ENCODE assay signal across 2 cellular contexts in the genomic region with DNA sequence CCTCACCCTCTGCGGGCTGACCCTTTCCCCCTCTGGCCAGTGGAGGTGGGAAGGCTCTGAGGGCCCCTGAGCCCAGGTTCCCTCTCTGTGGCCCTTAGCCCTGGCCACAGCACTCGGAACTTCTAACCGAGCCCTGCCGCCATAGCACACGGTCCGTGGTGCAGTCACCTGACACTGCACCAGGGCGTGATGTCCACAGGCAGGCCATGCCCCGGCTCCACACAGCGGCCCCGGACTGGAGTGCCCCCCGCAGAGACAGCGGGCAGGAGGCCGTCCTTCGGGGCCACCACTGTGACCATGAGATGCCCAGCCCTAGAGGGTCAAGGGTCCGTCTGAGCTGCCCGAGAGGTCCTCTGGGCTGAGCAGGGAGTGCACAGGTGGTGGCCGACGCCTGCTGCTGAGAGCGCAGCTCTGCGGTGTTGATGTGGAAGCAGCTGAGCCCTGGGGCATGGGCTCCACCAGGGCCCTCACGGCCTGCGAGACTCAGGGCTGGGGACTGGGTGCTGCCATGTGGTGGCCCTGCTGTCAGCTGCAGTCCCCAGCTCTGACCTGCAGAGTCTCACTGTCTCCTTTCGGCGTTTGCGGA.
TF ChIP-seq lines count a peak whose summit lies in the region.

No MANE protein-coding gene starts in this region.

TF ChIP-seq in A549, 52 proteins besides CTCF, POLR2A, EP300 and RAD21 (continued from another document):
- TF ChIP-seq, protein P1, sequence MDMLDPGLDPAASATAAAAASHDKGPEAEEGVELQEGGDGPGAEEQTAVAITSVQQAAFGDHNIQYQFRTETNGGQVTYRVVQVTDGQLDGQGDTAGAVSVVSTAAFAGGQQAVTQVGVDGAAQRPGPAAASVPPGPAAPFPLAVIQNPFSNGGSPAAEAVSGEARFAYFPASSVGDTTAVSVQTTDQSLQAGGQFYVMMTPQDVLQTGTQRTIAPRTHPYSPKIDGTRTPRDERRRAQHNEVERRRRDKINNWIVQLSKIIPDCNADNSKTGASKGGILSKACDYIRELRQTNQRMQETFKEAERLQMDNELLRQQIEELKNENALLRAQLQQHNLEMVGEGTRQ (IDR thresholded peaks at IDR 0.05), result no peak
- TF ChIP-seq EHF (CRISPR knock-in tag; IDR thresholded peaks at IDR 0.05) (no peak), FOXS1 (CRISPR knock-in tag; IDR thresholded peaks at IDR 0.05) (no peak), RNF2 (IDR thresholded peaks at IDR 0.05; ENCODE audit: borderline replicate concordance, low read depth) (no peak)
- TF ChIP-seq, protein P2, sequence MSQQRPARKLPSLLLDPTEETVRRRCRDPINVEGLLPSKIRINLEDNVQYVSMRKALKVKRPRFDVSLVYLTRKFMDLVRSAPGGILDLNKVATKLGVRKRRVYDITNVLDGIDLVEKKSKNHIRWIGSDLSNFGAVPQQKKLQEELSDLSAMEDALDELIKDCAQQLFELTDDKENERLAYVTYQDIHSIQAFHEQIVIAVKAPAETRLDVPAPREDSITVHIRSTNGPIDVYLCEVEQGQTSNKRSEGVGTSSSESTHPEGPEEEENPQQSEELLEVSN (IDR thresholded peaks at IDR 0.05; ENCODE audit: borderline replicate concordance, low read depth), result no peak

TF ChIP-seq in GM23338, 12 proteins besides CTCF, POLR2A, EP300 and RAD21:
- TF ChIP-seq, protein P3, sequence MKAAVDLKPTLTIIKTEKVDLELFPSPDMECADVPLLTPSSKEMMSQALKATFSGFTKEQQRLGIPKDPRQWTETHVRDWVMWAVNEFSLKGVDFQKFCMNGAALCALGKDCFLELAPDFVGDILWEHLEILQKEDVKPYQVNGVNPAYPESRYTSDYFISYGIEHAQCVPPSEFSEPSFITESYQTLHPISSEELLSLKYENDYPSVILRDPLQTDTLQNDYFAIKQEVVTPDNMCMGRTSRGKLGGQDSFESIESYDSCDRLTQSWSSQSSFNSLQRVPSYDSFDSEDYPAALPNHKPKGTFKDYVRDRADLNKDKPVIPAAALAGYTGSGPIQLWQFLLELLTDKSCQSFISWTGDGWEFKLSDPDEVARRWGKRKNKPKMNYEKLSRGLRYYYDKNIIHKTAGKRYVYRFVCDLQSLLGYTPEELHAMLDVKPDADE (IDR thresholded peaks at IDR 0.05), result no peak
- TF ChIP-seq, protein P4, sequence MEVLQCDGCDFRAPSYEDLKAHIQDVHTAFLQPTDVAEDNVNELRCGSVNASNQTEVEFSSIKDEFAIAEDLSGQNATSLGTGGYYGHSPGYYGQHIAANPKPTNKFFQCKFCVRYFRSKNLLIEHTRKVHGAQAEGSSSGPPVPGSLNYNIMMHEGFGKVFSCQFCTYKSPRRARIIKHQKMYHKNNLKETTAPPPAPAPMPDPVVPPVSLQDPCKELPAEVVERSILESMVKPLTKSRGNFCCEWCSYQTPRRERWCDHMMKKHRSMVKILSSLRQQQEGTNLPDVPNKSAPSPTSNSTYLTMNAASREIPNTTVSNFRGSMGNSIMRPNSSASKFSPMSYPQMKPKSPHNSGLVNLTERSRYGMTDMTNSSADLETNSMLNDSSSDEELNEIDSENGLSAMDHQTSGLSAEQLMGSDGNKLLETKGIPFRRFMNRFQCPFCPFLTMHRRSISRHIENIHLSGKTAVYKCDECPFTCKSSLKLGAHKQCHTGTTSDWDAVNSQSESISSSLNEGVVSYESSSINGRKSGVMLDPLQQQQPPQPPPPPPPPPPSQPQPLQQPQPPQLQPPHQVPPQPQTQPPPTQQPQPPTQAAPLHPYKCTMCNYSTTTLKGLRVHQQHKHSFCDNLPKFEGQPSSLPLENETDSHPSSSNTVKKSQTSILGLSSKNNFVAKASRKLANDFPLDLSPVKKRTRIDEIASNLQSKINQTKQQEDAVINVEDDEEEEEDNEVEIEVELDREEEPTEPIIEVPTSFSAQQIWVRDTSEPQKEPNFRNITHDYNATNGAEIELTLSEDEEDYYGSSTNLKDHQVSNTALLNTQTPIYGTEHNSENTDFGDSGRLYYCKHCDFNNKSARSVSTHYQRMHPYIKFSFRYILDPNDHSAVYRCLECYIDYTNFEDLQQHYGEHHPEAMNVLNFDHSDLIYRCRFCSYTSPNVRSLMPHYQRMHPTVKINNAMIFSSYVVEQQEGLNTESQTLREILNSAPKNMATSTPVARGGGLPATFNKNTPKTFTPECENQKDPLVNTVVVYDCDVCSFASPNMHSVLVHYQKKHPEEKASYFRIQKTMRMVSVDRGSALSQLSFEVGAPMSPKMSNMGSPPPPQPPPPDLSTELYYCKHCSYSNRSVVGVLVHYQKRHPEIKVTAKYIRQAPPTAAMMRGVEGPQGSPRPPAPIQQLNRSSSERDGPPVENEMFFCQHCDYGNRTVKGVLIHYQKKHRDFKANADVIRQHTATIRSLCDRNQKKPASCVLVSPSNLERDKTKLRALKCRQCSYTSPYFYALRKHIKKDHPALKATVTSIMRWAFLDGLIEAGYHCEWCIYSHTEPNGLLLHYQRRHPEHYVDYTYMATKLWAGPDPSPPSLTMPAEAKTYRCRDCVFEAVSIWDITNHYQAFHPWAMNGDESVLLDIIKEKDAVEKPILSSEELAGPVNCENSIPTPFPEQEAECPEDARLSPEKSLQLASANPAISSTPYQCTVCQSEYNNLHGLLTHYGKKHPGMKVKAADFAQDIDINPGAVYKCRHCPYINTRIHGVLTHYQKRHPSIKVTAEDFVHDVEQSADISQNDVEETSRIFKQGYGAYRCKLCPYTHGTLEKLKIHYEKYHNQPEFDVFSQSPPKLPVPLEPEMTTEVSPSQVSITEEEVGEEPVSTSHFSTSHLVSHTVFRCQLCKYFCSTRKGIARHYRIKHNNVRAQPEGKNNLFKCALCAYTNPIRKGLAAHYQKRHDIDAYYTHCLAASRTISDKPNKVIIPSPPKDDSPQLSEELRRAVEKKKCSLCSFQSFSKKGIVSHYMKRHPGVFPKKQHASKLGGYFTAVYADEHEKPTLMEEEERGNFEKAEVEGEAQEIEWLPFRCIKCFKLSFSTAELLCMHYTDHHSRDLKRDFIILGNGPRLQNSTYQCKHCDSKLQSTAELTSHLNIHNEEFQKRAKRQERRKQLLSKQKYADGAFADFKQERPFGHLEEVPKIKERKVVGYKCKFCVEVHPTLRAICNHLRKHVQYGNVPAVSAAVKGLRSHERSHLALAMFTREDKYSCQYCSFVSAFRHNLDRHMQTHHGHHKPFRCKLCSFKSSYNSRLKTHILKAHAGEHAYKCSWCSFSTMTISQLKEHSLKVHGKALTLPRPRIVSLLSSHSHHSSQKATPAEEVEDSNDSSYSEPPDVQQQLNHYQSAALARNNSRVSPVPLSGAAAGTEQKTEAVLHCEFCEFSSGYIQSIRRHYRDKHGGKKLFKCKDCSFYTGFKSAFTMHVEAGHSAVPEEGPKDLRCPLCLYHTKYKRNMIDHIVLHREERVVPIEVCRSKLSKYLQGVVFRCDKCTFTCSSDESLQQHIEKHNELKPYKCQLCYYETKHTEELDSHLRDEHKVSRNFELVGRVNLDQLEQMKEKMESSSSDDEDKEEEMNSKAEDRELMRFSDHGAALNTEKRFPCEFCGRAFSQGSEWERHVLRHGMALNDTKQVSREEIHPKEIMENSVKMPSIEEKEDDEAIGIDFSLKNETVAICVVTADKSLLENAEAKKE (CRISPR knock-in tag; IDR thresholded peaks at IDR 0.05), result no peak
- TF ChIP-seq ZNF331 (CRISPR knock-in tag; IDR thresholded peaks at IDR 0.05; ENCODE audit: low read depth) (no peak), POLR2AphosphoS5 (IDR thresholded peaks at IDR 0.05; ENCODE audit: low read depth) (no peak), NANOG (IDR thresholded peaks at IDR 0.05; ENCODE audit: borderline replicate concordance) (no peak), CREB1 (CRISPR knock-in tag; IDR thresholded peaks at IDR 0.05; ENCODE audit: low read depth) (no peak), EZH2phosphoT487 (IDR thresholded peaks at IDR 0.05; ENCODE audit: unreplicated experiment) (no peak), EZH2 (IDR thresholded peaks at IDR 0.05; ENCODE audit: low read depth, unreplicated experiment) (no peak), STAT1 (IDR thresholded peaks at IDR 0.05; ENCODE audit: unreplicated experiment) (no peak), ZNF114 (CRISPR knock-in tag; IDR thresholded peaks at IDR 0.05) (no peak), JUNB (IDR thresholded peaks at IDR 0.05; ENCODE audit: unreplicated experiment) (no peak)
- TF ChIP-seq, protein P5, sequence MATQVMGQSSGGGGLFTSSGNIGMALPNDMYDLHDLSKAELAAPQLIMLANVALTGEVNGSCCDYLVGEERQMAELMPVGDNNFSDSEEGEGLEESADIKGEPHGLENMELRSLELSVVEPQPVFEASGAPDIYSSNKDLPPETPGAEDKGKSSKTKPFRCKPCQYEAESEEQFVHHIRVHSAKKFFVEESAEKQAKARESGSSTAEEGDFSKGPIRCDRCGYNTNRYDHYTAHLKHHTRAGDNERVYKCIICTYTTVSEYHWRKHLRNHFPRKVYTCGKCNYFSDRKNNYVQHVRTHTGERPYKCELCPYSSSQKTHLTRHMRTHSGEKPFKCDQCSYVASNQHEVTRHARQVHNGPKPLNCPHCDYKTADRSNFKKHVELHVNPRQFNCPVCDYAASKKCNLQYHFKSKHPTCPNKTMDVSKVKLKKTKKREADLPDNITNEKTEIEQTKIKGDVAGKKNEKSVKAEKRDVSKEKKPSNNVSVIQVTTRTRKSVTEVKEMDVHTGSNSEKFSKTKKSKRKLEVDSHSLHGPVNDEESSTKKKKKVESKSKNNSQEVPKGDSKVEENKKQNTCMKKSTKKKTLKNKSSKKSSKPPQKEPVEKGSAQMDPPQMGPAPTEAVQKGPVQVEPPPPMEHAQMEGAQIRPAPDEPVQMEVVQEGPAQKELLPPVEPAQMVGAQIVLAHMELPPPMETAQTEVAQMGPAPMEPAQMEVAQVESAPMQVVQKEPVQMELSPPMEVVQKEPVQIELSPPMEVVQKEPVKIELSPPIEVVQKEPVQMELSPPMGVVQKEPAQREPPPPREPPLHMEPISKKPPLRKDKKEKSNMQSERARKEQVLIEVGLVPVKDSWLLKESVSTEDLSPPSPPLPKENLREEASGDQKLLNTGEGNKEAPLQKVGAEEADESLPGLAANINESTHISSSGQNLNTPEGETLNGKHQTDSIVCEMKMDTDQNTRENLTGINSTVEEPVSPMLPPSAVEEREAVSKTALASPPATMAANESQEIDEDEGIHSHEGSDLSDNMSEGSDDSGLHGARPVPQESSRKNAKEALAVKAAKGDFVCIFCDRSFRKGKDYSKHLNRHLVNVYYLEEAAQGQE (IDR thresholded peaks at IDR 0.05; ENCODE audit: unreplicated experiment), result no peak
